ENCODE assay signal across 25 cellular contexts in the genomic region with DNA sequence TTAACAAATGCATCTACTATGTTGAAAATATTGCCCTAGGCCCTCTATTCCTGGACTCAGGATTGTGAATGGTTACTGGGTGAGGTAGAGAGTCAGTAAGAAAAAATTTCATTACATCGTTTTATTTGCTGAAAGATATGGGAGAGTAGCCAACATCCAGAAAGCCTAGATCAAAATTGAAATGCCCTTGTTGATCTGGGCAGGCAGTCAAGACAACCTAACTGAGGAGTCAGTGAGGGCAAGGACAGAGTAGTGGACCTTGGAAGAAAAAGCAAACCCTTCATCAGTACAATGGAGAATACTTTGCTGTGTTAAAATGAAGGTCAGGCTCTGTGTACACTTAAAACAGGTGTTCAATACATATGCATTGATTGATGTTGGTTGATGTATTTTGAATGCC.
"Had no signal": no experiment of that assay in that cellular context is flagged by ENCODE, and none has a peak within 500 bp of the region (broad histone marks: within the 10 kb centered on the region; RNA-seq: fewer than 3 reads in every experiment).

No MANE protein-coding gene starts in this region.

- H3K27me3 ChIP-seq: colonic mucosa, esophagus squamous epithelium, gastrocnemius medialis, heart right ventricle, left lung had no signal

- H3K27me3 Mint-ChIP-seq: dendritic cell treated with granulocyte-macrophage colony-stimulating factor and Interleukin-4, amounts not matched to agents 40 ng/mL and 50 ng/mL, for 4 days; effector memory CD8-positive, alpha-beta T cell; memory B cell; naive B cell; naive thymus-derived CD8-positive, alpha-beta T cell had no signal

- H3K36me3 ChIP-seq: colonic mucosa, esophagus squamous epithelium, gastrocnemius medialis, heart right ventricle, left lung, lower lobe of right lung had no signal

- H3K36me3 Mint-ChIP-seq: memory B cell; naive B cell; naive thymus-derived CD8-positive, alpha-beta T cell had no signal

- H3K9me3 Mint-ChIP-seq: endodermal cell had no signal

- H3K4me1 Mint-ChIP-seq: endodermal cell; memory B cell; naive B cell; naive thymus-derived CD8-positive, alpha-beta T cell had no signal

- H3K27ac Mint-ChIP-seq: dendritic cell treated with granulocyte-macrophage colony-stimulating factor and Interleukin-4, amounts not matched to agents 40 ng/mL and 50 ng/mL, for 4 days; effector memory CD8-positive, alpha-beta T cell; endodermal cell; memory B cell; naive B cell; naive thymus-derived CD8-positive, alpha-beta T cell had no signal

- H3K9me3 ChIP-seq: colonic mucosa, gastrocnemius medialis, lower lobe of right lung had no signal

- DNase-seq: colonic mucosa; cortex of kidney; effector CD8-positive, alpha-beta T cell; effector memory CD8-positive, alpha-beta T cell; endodermal cell; erythroblast; esophagus squamous epithelium; foreskin fibroblast; foreskin melanocyte; gastrocnemius medialis; glutamatergic neuron; head of caudate nucleus; heart right ventricle; hippocampal formation; left cardiac atrium; left lung; left ventricle myocardium superior; lower lobe of right lung; mesendoderm; midbrain; naive B cell; naive thymus-derived CD8-positive, alpha-beta T cell had no signal

- H3K27ac ChIP-seq: colonic mucosa, epithelial cell of prostate, esophagus squamous epithelium, gastrocnemius medialis, heart right ventricle, left lung, lower lobe of right lung had no signal

- H3K4me3 Mint-ChIP-seq: dendritic cell treated with granulocyte-macrophage colony-stimulating factor and Interleukin-4, amounts not matched to agents 40 ng/mL and 50 ng/mL, for 4 days; effector memory CD8-positive, alpha-beta T cell; endodermal cell; memory B cell; naive B cell; naive thymus-derived CD8-positive, alpha-beta T cell had no signal

- H3K4me3 ChIP-seq: colonic mucosa, esophagus squamous epithelium, gastrocnemius medialis, heart right ventricle, left lung, lower lobe of right lung had no signal

- H3K4me1 ChIP-seq: colonic mucosa, esophagus squamous epithelium, gastrocnemius medialis, heart right ventricle, left lung, lower lobe of right lung had no signal
